Comparison of ENCODE assay signal across 14 cellular contexts in genomic region chr15:99963096-99963825, GRCh38.
DNase-seq lines count a peak whose midpoint lies in the region; ATAC-seq and TF ChIP-seq lines count a peak whose summit lies in the region.
"Had no signal": no experiment of that assay in that cellular context is flagged by ENCODE, and none has a peak within 500 bp of the region (broad histone marks: within the 10 kb centered on the region; RNA-seq: fewer than 3 reads in every experiment).

No MANE protein-coding gene starts in this region.

- DNase-seq in NCI-H524 (lab: John Stamatoyannopoulos, UW): peak; percentile 12 to 50
- DNase-seq in NCI-H524 treated with DMSO at 0.1 percent for 48 hours (lab: John Stamatoyannopoulos, UW): no peak
- peak; percentile 23 for DNase-seq in activated CD8-positive, alpha-beta memory T cell treated with anti-CD3 and anti-CD28 coated beads, Interleukin-2, amount 50 U/mL, for 48 hours
- DNase-seq in fibroblast of villous mesenchyme (ENCODE audit: low read depth): peak; percentile 47
- peak; percentile 21 to 41 for DNase-seq in suprapubic skin (ENCODE audit: low spot score in 2 of 2)
- DNase-seq in neuronal stem cell (ENCODE audit: low spot score): no peak
- DNase-seq: activated CD4-positive, alpha-beta T cell treated with anti-CD3 and anti-CD28 coated beads for 36 hours; Caco-2; NCI-H446 treated with DMSO at 0.1 percent for 48 hours; T-helper 17 cell had no signal

- H3K36me3 ChIP-seq in suprapubic skin (no peaks in the 10 kb centered on the region), neuronal stem cell (replicated peaks in 1 of 2; ENCODE audit: control insufficient read depth in 2 of 2, insufficient read depth in 2 of 2, low read length in 2 of 2) (no peaks in the 10 kb centered on the region)

- TF ChIP-seq EP300 in suprapubic skin (IDR thresholded peaks at IDR 0.05): no peak

- no peak for ATAC-seq in HG02852 (IDR thresholded peaks at IDR 0.05; ENCODE audit: unreplicated experiment)
- ATAC-seq in GM18505 (IDR thresholded peaks at IDR 0.05; ENCODE audit: unreplicated experiment): no peak
- ATAC-seq: activated CD4-positive, alpha-beta T cell treated with anti-CD3 and anti-CD28 coated beads for 36 hours; Panc1; T-helper 17 cell had no signal

- no peak overlapping the region for H2BK12ac ChIP-seq in neuronal stem cell (ENCODE audit: low read length)

- H3K27me3 ChIP-seq in suprapubic skin (peaks cover 13% of the 10 kb centered on the region), neuronal stem cell (ENCODE audit: control insufficient read depth in 3 of 3, insufficient read depth in 3 of 3, low read depth in 1 of 3, low read length in 3 of 3) (no peaks in the 10 kb centered on the region)

- H3K4me1 ChIP-seq in suprapubic skin: peaks cover 5% of the 10 kb centered on the region
- no peaks in the 10 kb centered on the region for H3K4me1 ChIP-seq in neuronal stem cell (ENCODE audit: control insufficient read depth in 2 of 2, insufficient read depth in 1 of 2, low read depth in 1 of 2, low read length in 2 of 2)
- H3K4me1 ChIP-seq: Caco-2 had no signal

- no peak overlapping the region for H3K4me2 ChIP-seq in neuronal stem cell (ENCODE audit: insufficient read depth, low read length, poor library complexity, severe bottlenecking)
- H3K4me2 ChIP-seq: hepatocyte had no signal

- no peak overlapping the region for H3K4ac ChIP-seq in neuronal stem cell (ENCODE audit: low read length)

- no peak overlapping the region for H2AFZ ChIP-seq in neuronal stem cell (ENCODE audit: low read length)
- H2AFZ ChIP-seq: hepatocyte had no signal

- TF ChIP-seq POLR2A in suprapubic skin (IDR thresholded peaks at IDR 0.05): no peak
- no peak for TF ChIP-seq POLR2A in GM18505 (IDR thresholded peaks at IDR 0.05; ENCODE audit: borderline replicate concordance, extremely low read depth, insufficient read depth, insufficient read length)

- H2BK120ac ChIP-seq in neuronal stem cell (ENCODE audit: low read depth, low read length): no peak overlapping the region

- H3K18ac ChIP-seq in neuronal stem cell (ENCODE audit: low read length): no peak overlapping the region

- no peak overlapping the region for H2BK15ac ChIP-seq in neuronal stem cell (ENCODE audit: low read length)

- no peak overlapping the region for H2AK5ac ChIP-seq in neuronal stem cell (ENCODE audit: low read depth, low read length)

- TF ChIP-seq CTCF in fibroblast of villous mesenchyme (IDR thresholded peaks at IDR 0.05; ENCODE audit: insufficient read depth, low read depth, low read length) (no peak), suprapubic skin (IDR thresholded peaks at IDR 0.05) (no peak)

- no peak overlapping the region for H4K91ac ChIP-seq in neuronal stem cell (ENCODE audit: low read depth, low read length, poor library complexity)

- no peak overlapping the region for H3K14ac ChIP-seq in neuronal stem cell (ENCODE audit: low read length)

- no peaks in the 10 kb centered on the region for H3K9me3 ChIP-seq in suprapubic skin
- H3K9me3 ChIP-seq in neuronal stem cell (replicated peaks in 1 of 2; ENCODE audit: control insufficient read depth in 2 of 2, insufficient read depth in 1 of 2, low read depth in 1 of 2, low read length in 2 of 2): no peaks in the 10 kb centered on the region
- H3K9me3 ChIP-seq: Caco-2 had no signal

- H3K9ac ChIP-seq in neuronal stem cell (ENCODE audit: low read depth, low read length, poor library complexity): no peak overlapping the region

- no peak overlapping the region for H3K27ac ChIP-seq in suprapubic skin
- H3K27ac ChIP-seq in neuronal stem cell (replicated peaks; ENCODE audit: low read length): no peak overlapping the region
- H3K27ac ChIP-seq: hepatocyte had no signal

- WGBS in suprapubic skin: 59% methylated on average over 8 of the region's 8 CpGs
- WGBS in neuronal stem cell (ENCODE audit: extremely low coverage in 2 of 2, insufficient read length in 2 of 2, insufficient replicate concordance in 1 of 2), 2 donors: no CpG with 5 or more reads among the region's 8 CpGs

- no peak overlapping the region for H3K4me3 ChIP-seq in fibroblast of villous mesenchyme (ENCODE audit: low read depth, low read length)
- H3K4me3 ChIP-seq in suprapubic skin: no peak overlapping the region
- H3K4me3 ChIP-seq in neuronal stem cell (ENCODE audit: low read length in 2 of 2): no peak overlapping the region
- H3K4me3 ChIP-seq: hepatocyte had no signal

- H4K8ac ChIP-seq in neuronal stem cell (ENCODE audit: low read depth, low read length): no peak overlapping the region

- no peak overlapping the region for H2BK5ac ChIP-seq in neuronal stem cell (ENCODE audit: low read length)

- H3K23ac ChIP-seq in neuronal stem cell (ENCODE audit: low read depth, low read length, poor library complexity): no peak overlapping the region

- H3K79me1 ChIP-seq in neuronal stem cell (ENCODE audit: low read depth, low read length): no peaks in the 10 kb centered on the region

Comparison
In these comparisons a context has a peak if more than half of its experiments do, and no peak if none do; other contexts are left out.
1. DNase-seq: peak in NCI-H524 (2 of 2), activated CD8-positive, alpha-beta memory T cell treated with anti-CD3 and anti-CD28 coated beads, Interleukin-2, amount 50 U/mL, for 48 hours (single experiment), fibroblast of villous mesenchyme (single experiment) and suprapubic skin (2 of 2); none in NCI-H524 treated with DMSO at 0.1 percent for 48 hours (single experiment) and neuronal stem cell (single experiment).